In genomic region chr2:214558341-214558740, GRCh38 we compare ENCODE assay signal across 27 cellular contexts.
DNase-seq lines count a peak whose midpoint lies in the region; ATAC-seq, FAIRE-seq and TF ChIP-seq lines count a peak whose summit lies in the region.
"Had no signal": no experiment of that assay in that cellular context is flagged by ENCODE, and none has a peak within 500 bp of the region (broad histone marks: within the 10 kb centered on the region; RNA-seq: fewer than 3 reads in every experiment).

No MANE protein-coding gene starts in this region.

- WGBS in psoas muscle, 3 donors, result 75 to 85% (median 81%) methylated on average over 1 of the region's 1 CpG

- CTCF ChIA-PET in PC-3 (lab: Charles Lee), result no interaction called here

- no peak for TF ChIP-seq CTCF in PC-3 (conservative IDR thresholded peaks at IDR 0.05; ENCODE audit: low read depth, low read length)
- TF ChIP-seq CTCF in bronchial epithelial cell (IDR thresholded peaks at IDR 0.05; ENCODE audit: insufficient read depth, low read length, severe bottlenecking), result no peak
- TF ChIP-seq CTCF in foreskin keratinocyte (conservative IDR thresholded peaks at IDR 0.05), result no peak
- no peak for TF ChIP-seq CTCF in neural crest cell (conservative IDR thresholded peaks at IDR 0.05)
- no peak for TF ChIP-seq CTCF in psoas muscle (IDR thresholded peaks at IDR 0.05)

- no peaks in the 10 kb centered on the region for H3K27me3 Mint-ChIP-seq in neural crest cell (ENCODE audit: low read depth)

- H3K9me3 Mint-ChIP-seq in neural crest cell, result peaks cover 18% of the 10 kb centered on the region

- no peak overlapping the region for H2AFZ ChIP-seq in PC-3 (ENCODE audit: low read length)

- no TSS peak for BruUV-seq in PC-3 (replicated peaks; lab: Mats Ljungman, UMichigan)

- H4K20me1 ChIP-seq in PC-3 (ENCODE audit: low read length), result no peaks in the 10 kb centered on the region
- H4K20me1 ChIP-seq: BLaER1 had no signal

- H3K4me3 Mint-ChIP-seq in neural crest cell, result no peak overlapping the region
- H3K4me3 Mint-ChIP-seq: CD14-positive monocyte; CD4-positive, alpha-beta memory T cell; CD4-positive, CD25-positive, alpha-beta regulatory T cell; CD8-positive, alpha-beta memory T cell had no signal

- no peaks in the 10 kb centered on the region for H3K9me3 ChIP-seq in PC-3 (ENCODE audit: low read length)
- H3K9me3 ChIP-seq in psoas muscle, result no peaks in the 10 kb centered on the region
- H3K9me3 ChIP-seq: BE2C, BLaER1 had no signal

- peak overlapping the region; percentile 15 for H3K27ac Mint-ChIP-seq in neural crest cell (ENCODE audit: unreplicated experiment)
- H3K27ac Mint-ChIP-seq: CD4-positive, alpha-beta memory T cell; CD4-positive, CD25-positive, alpha-beta regulatory T cell; CD8-positive, alpha-beta memory T cell had no signal

- H3K9me2 ChIP-seq in PC-3 (replicated peaks; ENCODE audit: low read length), result no peaks in the 10 kb centered on the region

- no peak overlapping the region for H3K4me2 ChIP-seq in PC-3 (ENCODE audit: low read length)
- H3K4me2 ChIP-seq: BLaER1 had no signal

- H3K27me3 ChIP-seq in PC-3 (ENCODE audit: low read length) (no peaks in the 10 kb centered on the region), bronchial epithelial cell (ENCODE audit: control insufficient read depth, insufficient read depth, low read length) (no peaks in the 10 kb centered on the region), foreskin keratinocyte (no peaks in the 10 kb centered on the region), psoas muscle (ENCODE audit: insufficient read depth in 3 of 3, low read length in 2 of 3) (no peaks in the 10 kb centered on the region)
- H3K27me3 ChIP-seq: BE2C, BLaER1 had no signal

- DNase-seq in PC-3 (peak; percentile 15), bronchial epithelial cell (ENCODE audit: low read depth) (peak; percentile 88), foreskin keratinocyte (peak; percentile 72 to 88), neural crest cell (ENCODE audit: low read depth, low spot score) (no peak), psoas muscle (no peak), inferior parietal cortex (ENCODE audit: extremely low spot score) (no peak), NCI-H128 (lab: John Stamatoyannopoulos, UW; ENCODE audit: unreplicated experiment) (no peak)
- DNase-seq: 8988T; ACHN; BE2C; C1 segment of cervical spinal cord; CD4-positive, alpha-beta memory T cell; CD4-positive, CD25-positive, alpha-beta regulatory T cell; CD8-positive, alpha-beta memory T cell; COR-L47; DMS 273 treated with DMSO at 0.1 percent for 48 hours; DMS153; DMS53; DMS79; EL; GDM1 had no signal

- no peak overlapping the region for H3K4me3 ChIP-seq in PC-3 (ENCODE audit: low read length)
- H3K4me3 ChIP-seq in bronchial epithelial cell (ENCODE audit: low read depth, low read length), result no peak overlapping the region
- no peak overlapping the region for H3K4me3 ChIP-seq in psoas muscle
- H3K4me3 ChIP-seq: BLaER1, GM12878 had no signal

- H3K27ac ChIP-seq in PC-3 (ENCODE audit: low read length) (no peak overlapping the region), foreskin keratinocyte (no peak overlapping the region), psoas muscle (no peak overlapping the region)
- H3K27ac ChIP-seq: BLaER1 had no signal

- H3K79me2 ChIP-seq in PC-3 (ENCODE audit: low read length), result no peaks in the 10 kb centered on the region

- H3K4me1 ChIP-seq in PC-3 (ENCODE audit: insufficient read depth, low read length) (no peaks in the 10 kb centered on the region), foreskin keratinocyte (no peaks in the 10 kb centered on the region), psoas muscle (no peaks in the 10 kb centered on the region)
- H3K4me1 ChIP-seq: BE2C, BLaER1 had no signal

- H3F3A ChIP-seq in PC-3 (ENCODE audit: low read length, unreplicated experiment), result no peaks in the 10 kb centered on the region

- H3K9ac ChIP-seq in PC-3 (ENCODE audit: low read length), result no peak overlapping the region
- H3K9ac ChIP-seq: BLaER1 had no signal

- peaks cover 10% of the 10 kb centered on the region for H3K4me1 Mint-ChIP-seq in neural crest cell
- H3K4me1 Mint-ChIP-seq: CD14-positive monocyte; CD4-positive, CD25-positive, alpha-beta regulatory T cell; CD8-positive, alpha-beta memory T cell had no signal

- POLR2A ChIA-PET in PC-3 (lab: Charles Lee; ENCODE audit: unreplicated experiment), result no interaction called here

- H3K36me3 ChIP-seq in PC-3 (ENCODE audit: low read depth, low read length), result no peaks in the 10 kb centered on the region
- H3K36me3 ChIP-seq in bronchial epithelial cell (ENCODE audit: control insufficient read depth, insufficient read depth, low read length), result no peaks in the 10 kb centered on the region
- no peaks in the 10 kb centered on the region for H3K36me3 ChIP-seq in psoas muscle (ENCODE audit: insufficient read depth in 1 of 2, low read depth in 1 of 2)
- H3K36me3 ChIP-seq: BE2C, BLaER1 had no signal

- ATAC-seq in PC-3, result no peak
- peak; percentile 70 for ATAC-seq in foreskin keratinocyte
- no peak for ATAC-seq in psoas muscle
- ATAC-seq: GM12878 had no signal

- peaks cover 3% of the 10 kb centered on the region for H3K36me3 Mint-ChIP-seq in neural crest cell (ENCODE audit: low read depth)
- H3K36me3 Mint-ChIP-seq: CD14-positive monocyte; CD4-positive, alpha-beta memory T cell; CD4-positive, CD25-positive, alpha-beta regulatory T cell; CD8-positive, alpha-beta memory T cell had no signal

- FAIRE-seq in bronchial epithelial cell (lab: Jason Lieb, UNC), result no peak
- FAIRE-seq: A204.1, GM12878, GM12892, GM18507 had no signal

- intact Hi-C loops in PC-3 (cut with micrococcal nuclease) (no loop called here), psoas muscle (cut with DNase I) (no loop called here)

Comparison
In these comparisons a context has a peak if more than half of its experiments do, and no peak if none do; other contexts are left out.
1. DNase-seq: peak in PC-3 (single experiment), bronchial epithelial cell (single experiment) and foreskin keratinocyte (2 of 2); none in neural crest cell (single experiment), psoas muscle (0 of 2), inferior parietal cortex (single experiment) and NCI-H128 (single experiment).